8 cellular contexts compared by ENCODE assay signal in genomic region chr3:99638244-99638948, GRCh38. TPM values are rescaled to one million over a fixed set of nuclear protein-coding genes. Genes with fewer than 3 reads are reported as not detected.
DNase-seq lines count a peak whose midpoint lies in the region; ATAC-seq and TF ChIP-seq lines count a peak whose summit lies in the region.

Gene COL8A1, plus strand, starts transcription at chr3:99638594. Its CDS starts 152,089 bp downstream, at chr3:99790683.

- no peaks in the 10 kb centered on the region for H3K9me3 Mint-ChIP-seq in activated T-helper 17 cell treated with anti-CD3 and anti-CD28 coated beads, Interleukin-2, amount 50 U/mL, for 72 hours

- intact Hi-C loops in left ventricle myocardium superior (cut with micrococcal nuclease): no loop called here

- H3K27ac Mint-ChIP-seq in activated T-helper 17 cell treated with anti-CD3 and anti-CD28 coated beads, Interleukin-2, amount 50 U/mL, for 72 hours: no peak within 1 kb of the TSS

- peaks cover 62% of the 10 kb centered on the region for H3K27me3 Mint-ChIP-seq in activated T-helper 17 cell treated with anti-CD3 and anti-CD28 coated beads, Interleukin-2, amount 50 U/mL, for 72 hours

- DNase-seq in HFF-Myc (ENCODE audit: extremely low read depth, low read depth) (no peak), left ventricle myocardium superior (peak; percentile 77), DMS79 treated with DMSO at 0.1 percent for 48 hours (lab: John Stamatoyannopoulos, UW) (no peak)

- H3K4me1 ChIP-seq in rectal smooth muscle tissue (ENCODE audit: control insufficient read depth, insufficient read depth, low read length): peaks cover 3% of the 10 kb centered on the region

- H3K36me3 ChIP-seq in rectal smooth muscle tissue (ENCODE audit: control insufficient read depth, insufficient read depth, low read length): no peaks in the 10 kb centered on the region

- no peak for TF ChIP-seq CTCF in HFF-Myc (IDR thresholded peaks at IDR 0.05; ENCODE audit: low read depth, low read length, missing control alignments)

- H3K27me3 ChIP-seq in rectal smooth muscle tissue (ENCODE audit: control insufficient read depth, insufficient read depth, low read length): peaks cover 2% of the 10 kb centered on the region

- peak within 1 kb of the TSS; percentile 52 for H3K4me3 ChIP-seq in HFF-Myc (replicated peaks; ENCODE audit: low read depth, low read length)
- peak within 1 kb of the TSS; percentile 81 for H3K4me3 ChIP-seq in rectal smooth muscle tissue (ENCODE audit: low read length)

- H3K27ac ChIP-seq in rectal smooth muscle tissue (ENCODE audit: low read depth, low read length): peak within 1 kb of the TSS; percentile 87

- H3K4me3 Mint-ChIP-seq in activated T-helper 17 cell treated with anti-CD3 and anti-CD28 coated beads, Interleukin-2, amount 50 U/mL, for 72 hours: peak within 1 kb of the TSS; percentile 59

- peak within 1 kb of the TSS; percentile 34 for H3K9ac ChIP-seq in rectal smooth muscle tissue (ENCODE audit: low read length)

- ATAC-seq in activated T-helper 17 cell treated with anti-CD3 and anti-CD28 coated beads, Interleukin-2, amount 50 U/mL, for 72 hours (replicated peaks): no peak
- peak; percentile 90 for ATAC-seq in left ventricle myocardium superior
- no peak for ATAC-seq in HG03095 (IDR thresholded peaks at IDR 0.05; ENCODE audit: unreplicated experiment)
- no peak for ATAC-seq in GM21529 (IDR thresholded peaks at IDR 0.05; ENCODE audit: unreplicated experiment)
- no peak for ATAC-seq in GM21447 (IDR thresholded peaks at IDR 0.05; ENCODE audit: unreplicated experiment)

- peaks cover 15% of the 10 kb centered on the region for H3K4me1 Mint-ChIP-seq in activated T-helper 17 cell treated with anti-CD3 and anti-CD28 coated beads, Interleukin-2, amount 50 U/mL, for 72 hours

- no peaks in the 10 kb centered on the region for H3K36me3 Mint-ChIP-seq in activated T-helper 17 cell treated with anti-CD3 and anti-CD28 coated beads, Interleukin-2, amount 50 U/mL, for 72 hours (ENCODE audit: low read depth)

RNA-seq across cellular contexts. Expression of gene COL8A1, which starts in this region (rescaled TPM):
- total RNA-seq in activated T-helper 17 cell treated with anti-CD3 and anti-CD28 coated beads, Interleukin-2, amount 50 U/mL, for 72 hours: under 1 TPM in 1 of 2 donors, not detected in 1; 0.09 TPM
- total RNA-seq in left ventricle myocardium superior: 12.0 TPM

Comparison
In these comparisons a context has a peak if more than half of its experiments do, and no peak if none do; other contexts are left out.
1. RNA of gene COL8A1 (total RNA-seq): 12.0 TPM in left ventricle myocardium superior (single experiment); 0.09 TPM in activated T-helper 17 cell treated with anti-CD3 and anti-CD28 coated beads, Interleukin-2, amount 50 U/mL, for 72 hours; every median in the first group is over 10 times any median in the second.